Comparison of ENCODE assay signal across 8 cellular contexts in the genomic region with DNA sequence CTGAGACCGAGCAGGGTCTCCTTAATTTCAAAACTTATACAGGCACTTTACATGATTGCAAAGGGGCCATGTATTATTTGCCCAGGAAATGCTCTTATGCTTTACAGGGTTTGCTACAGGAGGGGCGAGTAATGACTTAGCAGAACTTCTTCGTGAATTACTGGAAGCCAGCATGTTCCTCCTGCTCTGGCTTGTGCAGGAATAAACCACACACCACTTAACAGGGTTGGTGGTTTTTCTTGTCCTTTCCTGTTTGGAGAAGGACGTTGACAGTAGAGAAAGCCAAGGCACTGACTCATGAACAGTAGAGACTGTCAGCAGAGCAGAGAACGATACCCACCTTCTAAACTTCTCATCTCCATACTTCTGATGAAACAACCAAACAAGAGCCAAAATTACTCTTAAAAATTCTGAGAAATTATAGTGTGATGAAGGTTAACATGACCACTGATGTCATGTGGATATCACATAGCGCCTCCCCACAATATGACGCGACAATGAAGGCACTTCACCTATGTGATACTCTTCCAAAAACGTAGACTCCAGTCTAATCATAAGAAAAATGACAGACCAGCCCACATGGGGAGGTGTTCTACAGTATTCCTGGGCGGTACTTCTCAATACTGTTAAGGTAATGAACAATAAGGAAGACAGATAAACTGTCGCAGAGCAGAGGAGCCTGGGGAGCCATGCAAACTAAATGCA. TPM values are rescaled to one million over a fixed set of nuclear protein-coding genes. Genes with fewer than 3 reads are reported as not detected.
DNase-seq lines count a peak whose midpoint lies in the region; ATAC-seq and TF ChIP-seq lines count a peak whose summit lies in the region.

No MANE protein-coding gene starts in this region.

- H3K4me1 Mint-ChIP-seq in CD4-positive, CD25-positive, alpha-beta regulatory T cell, result peaks cover 0 to 9% (median 3%) of the 10 kb centered on the region in 4 donors
- H3K4me1 Mint-ChIP-seq in activated CD4-positive, alpha-beta memory T cell treated with anti-CD3 and anti-CD28 coated beads for 36 hours (ENCODE audit: low read depth), result peaks cover 18% of the 10 kb centered on the region

- H3K36me3 ChIP-seq in CD4-positive, CD25-positive, alpha-beta regulatory T cell (ENCODE audit: control insufficient read depth, insufficient read depth, low read length), result no peaks in the 10 kb centered on the region
- no peaks in the 10 kb centered on the region for H3K36me3 ChIP-seq in lung (ENCODE audit: control insufficient read depth in 2 of 2, insufficient read depth in 2 of 2, low read length in 2 of 2)
- no peaks in the 10 kb centered on the region for H3K36me3 ChIP-seq in tibial nerve

- no peaks in the 10 kb centered on the region for H3K4me1 ChIP-seq in CD4-positive, CD25-positive, alpha-beta regulatory T cell (ENCODE audit: control insufficient read depth, insufficient read depth, low read length, poor library complexity, severe bottlenecking)
- H3K4me1 ChIP-seq in lung (ENCODE audit: control insufficient read depth in 2 of 2, insufficient read depth in 2 of 2, low read length in 2 of 2) (no peaks in the 10 kb centered on the region), tibial nerve (no peaks in the 10 kb centered on the region)

- WGBS in lung, 2 donors, result 22 to 47% methylated on average over 11 of the region's 11 CpGs
- WGBS in tibial nerve, 2 donors, result 75 to 77% methylated on average over 11 of the region's 11 CpGs

- peaks cover 4% of the 10 kb centered on the region for H3K27me3 Mint-ChIP-seq in CD4-positive, CD25-positive, alpha-beta regulatory T cell
- peaks cover 18% of the 10 kb centered on the region for H3K27me3 Mint-ChIP-seq in activated CD4-positive, alpha-beta memory T cell treated with anti-CD3 and anti-CD28 coated beads for 36 hours

- H3K4me3 Mint-ChIP-seq in CD4-positive, CD25-positive, alpha-beta regulatory T cell, result no peak overlapping the region
- no peak overlapping the region for H3K4me3 Mint-ChIP-seq in activated CD4-positive, alpha-beta memory T cell treated with anti-CD3 and anti-CD28 coated beads for 36 hours

- H3K9me3 Mint-ChIP-seq in CD4-positive, CD25-positive, alpha-beta regulatory T cell, result peaks cover 0 to 5% (median 0%) of the 10 kb centered on the region in 7 donors
- no peaks in the 10 kb centered on the region for H3K9me3 Mint-ChIP-seq in activated CD4-positive, alpha-beta memory T cell treated with anti-CD3 and anti-CD28 coated beads for 36 hours

- peak overlapping the region in 1 of 3 donors; percentile 45 for H3K27ac Mint-ChIP-seq in CD4-positive, CD25-positive, alpha-beta regulatory T cell
- peak overlapping the region; percentile 78 for H3K27ac Mint-ChIP-seq in activated CD4-positive, alpha-beta memory T cell treated with anti-CD3 and anti-CD28 coated beads for 36 hours

- intact Hi-C loops in activated CD4-positive, alpha-beta memory T cell treated with anti-CD3 and anti-CD28 coated beads for 36 hours (cut with micrococcal nuclease), result loop anchor here (1.0 kb wide), 4 partner anchors 23 to 118 kb away; no protein-coding TSS in a partner anchor

- POLR2A ChIA-PET in activated CD4-positive, alpha-beta memory T cell treated with anti-CD3 and anti-CD28 coated beads for 36 hours (lab: Charles Lee), result no interaction called here

- peak in 1 of 3 donors; percentile 53 for DNase-seq in CD4-positive, CD25-positive, alpha-beta regulatory T cell
- DNase-seq in activated CD4-positive, alpha-beta memory T cell treated with anti-CD3 and anti-CD28 coated beads for 36 hours, result peak; percentile 71
- DNase-seq in lung (ENCODE audit: low spot score) (no peak), tibial nerve (ENCODE audit: low spot score in 2 of 2) (no peak), coronary artery (ENCODE audit: low spot score) (no peak)
- no peak for DNase-seq in effector CD8-positive, alpha-beta T cell (lab: John Stamatoyannopoulos, UW)

- no peaks in the 10 kb centered on the region for H3K36me3 Mint-ChIP-seq in CD4-positive, CD25-positive, alpha-beta regulatory T cell
- no peaks in the 10 kb centered on the region for H3K36me3 Mint-ChIP-seq in activated CD4-positive, alpha-beta memory T cell treated with anti-CD3 and anti-CD28 coated beads for 36 hours

- ATAC-seq in CD4-positive, CD25-positive, alpha-beta regulatory T cell (ENCODE audit: low read depth in 2 of 2), result peak; percentile 47 to 59
- ATAC-seq in HG02759 (IDR thresholded peaks at IDR 0.05; ENCODE audit: unreplicated experiment), result peak; percentile 57
- peak; percentile 27 for ATAC-seq in lung (ENCODE audit: insufficient read depth, low FRiP score)
- no peak for ATAC-seq in GM19455 (IDR thresholded peaks at IDR 0.05; ENCODE audit: unreplicated experiment)

- no peak for TF ChIP-seq POLR2A in tibial nerve (IDR thresholded peaks at IDR 0.05)

- H3K27ac ChIP-seq in CD4-positive, CD25-positive, alpha-beta regulatory T cell (ENCODE audit: insufficient read depth, low read length, poor library complexity, severe bottlenecking), result no peak overlapping the region
- H3K27ac ChIP-seq in lung (ENCODE audit: low read depth in 1 of 2, low read length in 1 of 2), result no peak overlapping the region
- H3K27ac ChIP-seq in tibial nerve, result no peak overlapping the region
- H3K27ac ChIP-seq in coronary artery, result no peak overlapping the region

- no peaks in the 10 kb centered on the region for H3K9me3 ChIP-seq in CD4-positive, CD25-positive, alpha-beta regulatory T cell (ENCODE audit: control insufficient read depth in 2 of 2, low read length in 2 of 2)
- H3K9me3 ChIP-seq in lung (ENCODE audit: control insufficient read depth in 2 of 2, insufficient read depth in 1 of 2, low read length in 1 of 2) (no peaks in the 10 kb centered on the region), tibial nerve (no peaks in the 10 kb centered on the region)

- TF ChIP-seq CTCF in lung (IDR thresholded peaks at IDR 0.05; ENCODE audit: control extremely low read depth, extremely low read depth), result no peak
- TF ChIP-seq CTCF in tibial nerve (IDR thresholded peaks at IDR 0.05), result no peak
- TF ChIP-seq CTCF in coronary artery (IDR thresholded peaks at IDR 0.05), result no peak

- CTCF ChIA-PET in activated CD4-positive, alpha-beta memory T cell treated with anti-CD3 and anti-CD28 coated beads for 36 hours (lab: Charles Lee), result interaction anchor here (0.6 kb wide), 1 partner anchor 9 kb away, joined by 3 read pairs; no protein-coding TSS in a partner anchor

- no peaks in the 10 kb centered on the region for H3K27me3 ChIP-seq in CD4-positive, CD25-positive, alpha-beta regulatory T cell (ENCODE audit: control insufficient read depth, insufficient read depth, low read length)
- H3K27me3 ChIP-seq in lung (ENCODE audit: control insufficient read depth, insufficient read depth) (no peaks in the 10 kb centered on the region), tibial nerve (no peaks in the 10 kb centered on the region)

- no peak overlapping the region for H3K4me3 ChIP-seq in CD4-positive, CD25-positive, alpha-beta regulatory T cell (ENCODE audit: low read depth, low read length)
- H3K4me3 ChIP-seq in lung, result no peak overlapping the region
- no peak overlapping the region for H3K4me3 ChIP-seq in tibial nerve
- H3K4me3 ChIP-seq in coronary artery, result no peak overlapping the region

- TF ChIP-seq EP300 in tibial nerve (IDR thresholded peaks at IDR 0.05), result no peak

RNA-seq across cellular contexts. Expression of a gene that starts 24.7 kb away (rescaled TPM):
- total RNA-seq in CD4-positive, CD25-positive, alpha-beta regulatory T cell, result 6.4 TPM
- 1 to 10 TPM; 1.1 to 3.2 (median 2.2) TPM for polyA plus RNA-seq in CD4-positive, CD25-positive, alpha-beta regulatory T cell
- total RNA-seq in activated CD4-positive, alpha-beta memory T cell treated with anti-CD3 and anti-CD28 coated beads for 36 hours, result 10 to 100 TPM; 38.5 to 41.7 TPM
- total RNA-seq in lung, result 10 to 100 TPM; 34.9 to 92.5 TPM
- 10 to 100 TPM in 1 of 2 donors, 1 to 10 TPM in 1; 3.5 to 25.5 TPM for polyA plus RNA-seq in lung
- total RNA-seq in tibial nerve, result 10 to 100 TPM; 12.0 to 18.3 (median 15.2) TPM
